ENCODE assay signal across 8 cellular contexts in the genomic region with DNA sequence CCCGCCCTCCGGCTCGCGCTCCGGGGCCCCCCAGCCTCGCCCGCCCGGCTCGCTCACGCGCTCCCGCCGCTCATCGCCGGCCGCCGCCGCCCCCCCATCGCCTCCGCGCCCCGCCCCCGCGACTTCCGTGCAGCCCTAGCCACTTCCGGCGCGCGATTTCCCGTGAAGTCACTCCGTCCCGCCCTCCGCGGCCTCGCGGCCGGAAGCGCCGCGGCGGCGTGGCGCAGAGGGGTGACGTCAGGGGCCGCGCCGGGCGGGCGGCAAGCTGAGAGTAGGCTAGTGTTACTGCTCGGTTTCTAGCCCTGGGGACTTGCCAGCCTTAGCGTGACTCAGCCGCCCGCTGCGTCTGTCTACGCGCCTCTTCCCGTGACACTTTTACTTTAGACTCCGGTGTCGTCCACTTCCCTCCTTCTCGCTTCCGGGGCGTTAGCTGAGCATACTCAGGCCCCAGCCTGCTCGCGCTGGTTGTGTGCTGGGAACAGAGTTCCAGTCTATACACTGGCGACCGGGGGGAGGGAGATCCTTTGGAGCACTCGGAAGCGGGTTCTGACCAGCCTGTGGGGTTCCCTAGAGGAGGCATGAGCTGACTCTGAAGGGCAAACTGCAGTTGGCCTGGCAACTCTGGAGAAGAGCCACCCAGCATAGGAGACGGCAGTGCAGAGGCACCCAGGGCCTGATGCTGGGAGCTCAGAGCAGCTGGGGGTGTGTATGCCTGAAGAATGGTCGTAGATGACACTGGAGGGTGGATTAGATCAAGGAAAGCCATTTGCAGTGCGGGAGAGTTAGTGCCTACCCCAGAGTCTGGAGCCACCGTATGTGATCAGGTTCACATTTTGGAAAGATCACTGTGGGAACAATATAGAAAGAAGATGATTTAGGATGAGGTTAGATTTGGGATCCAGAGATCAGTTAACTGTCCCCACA. TPM values are rescaled to one million over a fixed set of nuclear protein-coding genes. Genes with fewer than 3 reads are reported as not detected.
DNase-seq lines count a peak whose midpoint lies in the region; ATAC-seq, FAIRE-seq and TF ChIP-seq lines count a peak whose summit lies in the region.

A gene (minus strand): TSS at position 137 of the 924 bp plus-strand sequence. CDS start 182 bp downstream, outside the sequence.

- peaks cover 28% of the 10 kb centered on the region for H3F3A ChIP-seq in smooth muscle cell (ENCODE audit: low read depth)

- TF ChIP-seq CTCF in WTC11 (IDR thresholded peaks at IDR 0.05) (no peak), bronchial epithelial cell (IDR thresholded peaks at IDR 0.05; ENCODE audit: insufficient read depth, low read length, severe bottlenecking) (no peak), smooth muscle cell (IDR thresholded peaks at IDR 0.05; ENCODE audit: borderline replicate concordance, insufficient read depth, poor library complexity, severe bottlenecking) (no peak)

- peak within 1 kb of the TSS; percentile 93 for H3K4me3 ChIP-seq in bronchial epithelial cell (ENCODE audit: low read depth, low read length)
- peak within 1 kb of the TSS; percentile 84 for H3K4me3 ChIP-seq in smooth muscle cell

- H3K4me3 Mint-ChIP-seq in WTC11: peak within 1 kb of the TSS; percentile 95

- no peaks in the 10 kb centered on the region for H3K9me3 Mint-ChIP-seq in WTC11

- H3K27me3 ChIP-seq in bronchial epithelial cell (ENCODE audit: control insufficient read depth, insufficient read depth, low read length) (no peaks in the 10 kb centered on the region), smooth muscle cell (ENCODE audit: low read depth) (no peaks in the 10 kb centered on the region)

- H3K27ac Mint-ChIP-seq in WTC11: peak within 1 kb of the TSS; percentile 99

- H3K36me3 ChIP-seq in bronchial epithelial cell (ENCODE audit: control insufficient read depth, insufficient read depth, low read length): no peaks in the 10 kb centered on the region
- no peaks in the 10 kb centered on the region for H3K36me3 ChIP-seq in smooth muscle cell (ENCODE audit: low read depth)

- H3K79me2 ChIP-seq in smooth muscle cell (ENCODE audit: low read depth): peaks cover 45% of the 10 kb centered on the region

- ATAC-seq in GM19023 (IDR thresholded peaks at IDR 0.05; ENCODE audit: unreplicated experiment) (peak; percentile 85), HG03196 (IDR thresholded peaks at IDR 0.05; ENCODE audit: unreplicated experiment) (peak; percentile 85), WTC11 (peak; percentile 88)

- H4K20me1 ChIP-seq in smooth muscle cell (ENCODE audit: low read depth): peaks cover 37% of the 10 kb centered on the region

- no peak for FAIRE-seq in bronchial epithelial cell (lab: Jason Lieb, UNC)

- H3K9ac ChIP-seq in smooth muscle cell (ENCODE audit: low read depth): peak within 1 kb of the TSS; percentile 99

- H2AFZ ChIP-seq in smooth muscle cell (ENCODE audit: low read depth): peak within 1 kb of the TSS; percentile 80

- peak within 1 kb of the TSS; percentile 89 for H3K4me2 ChIP-seq in smooth muscle cell

- H3K36me3 Mint-ChIP-seq in WTC11: peaks cover 15% of the 10 kb centered on the region

- peak; percentile 97 for DNase-seq in AG08396 (ENCODE audit: low spot score)
- peak; percentile 99 for DNase-seq in NCI-H226
- peak; percentile 90 for DNase-seq in WTC11 (ENCODE audit: low spot score)
- peak; percentile 97 for DNase-seq in bronchial epithelial cell (ENCODE audit: low read depth)
- DNase-seq in iPS-NIHi7 (ENCODE audit: extremely low spot score): peak; percentile 95
- peak; percentile 84 for DNase-seq in smooth muscle cell (lab: John Stamatoyannopoulos, UW; ENCODE audit: unreplicated experiment)

- no peaks in the 10 kb centered on the region for H3K27me3 Mint-ChIP-seq in WTC11 (ENCODE audit: low read depth)

- H3K27ac ChIP-seq in smooth muscle cell (ENCODE audit: low read depth): peak within 1 kb of the TSS; percentile 99

- H3K4me1 ChIP-seq in smooth muscle cell (ENCODE audit: low read depth): peaks cover 39% of the 10 kb centered on the region

- POLR2A ChIA-PET in WTC11 (lab: Charles Lee): interaction anchor here (0.6 to 1.7 kb wide), 7 partner anchors 9 to 312 kb away, joined by 3 to 7 read pairs (median 5); a partner anchor contains a TSS

- 2% methylated on average over 62 of the region's 72 CpGs for WGBS in smooth muscle cell (ENCODE audit: low lambda C conversion rate)

- peaks cover 38% of the 10 kb centered on the region for H3K4me1 Mint-ChIP-seq in WTC11

- no peaks in the 10 kb centered on the region for H3K9me3 ChIP-seq in smooth muscle cell (replicated peaks; ENCODE audit: low read depth)

- CTCF ChIA-PET in WTC11 (lab: Charles Lee): interaction anchor here (1.2 to 2.3 kb wide), 3 partner anchors 29 to 38 kb away, joined by 5 to 8 read pairs (median 6); a partner anchor contains a TSS

TF ChIP-seq in WTC11, 78 proteins besides CTCF, POLR2A, EP300 and RAD21 (continues in another document):
- TF ChIP-seq, protein P1, sequence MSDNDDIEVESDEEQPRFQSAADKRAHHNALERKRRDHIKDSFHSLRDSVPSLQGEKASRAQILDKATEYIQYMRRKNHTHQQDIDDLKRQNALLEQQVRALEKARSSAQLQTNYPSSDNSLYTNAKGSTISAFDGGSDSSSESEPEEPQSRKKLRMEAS (CRISPR knock-in tag; IDR thresholded peaks at IDR 0.05): peak; percentile 60; the same call in 1 of the 2 replicates
- TF ChIP-seq, protein P2, sequence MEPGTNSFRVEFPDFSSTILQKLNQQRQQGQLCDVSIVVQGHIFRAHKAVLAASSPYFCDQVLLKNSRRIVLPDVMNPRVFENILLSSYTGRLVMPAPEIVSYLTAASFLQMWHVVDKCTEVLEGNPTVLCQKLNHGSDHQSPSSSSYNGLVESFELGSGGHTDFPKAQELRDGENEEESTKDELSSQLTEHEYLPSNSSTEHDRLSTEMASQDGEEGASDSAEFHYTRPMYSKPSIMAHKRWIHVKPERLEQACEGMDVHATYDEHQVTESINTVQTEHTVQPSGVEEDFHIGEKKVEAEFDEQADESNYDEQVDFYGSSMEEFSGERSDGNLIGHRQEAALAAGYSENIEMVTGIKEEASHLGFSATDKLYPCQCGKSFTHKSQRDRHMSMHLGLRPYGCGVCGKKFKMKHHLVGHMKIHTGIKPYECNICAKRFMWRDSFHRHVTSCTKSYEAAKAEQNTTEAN (CRISPR knock-in tag; IDR thresholded peaks at IDR 0.05): no peak
- 0 out of 2 replicates have a peak, but pooled peaks have one; percentile 39 for TF ChIP-seq ESRRA (CRISPR knock-in tag; IDR thresholded peaks at IDR 0.05; ENCODE audit: borderline replicate concordance)
- TF ChIP-seq PRRX2 (CRISPR knock-in tag; IDR thresholded peaks at IDR 0.05): no peak
- TF ChIP-seq TP53 (CRISPR knock-in tag; IDR thresholded peaks at IDR 0.05): no peak
- TF ChIP-seq, protein P3, sequence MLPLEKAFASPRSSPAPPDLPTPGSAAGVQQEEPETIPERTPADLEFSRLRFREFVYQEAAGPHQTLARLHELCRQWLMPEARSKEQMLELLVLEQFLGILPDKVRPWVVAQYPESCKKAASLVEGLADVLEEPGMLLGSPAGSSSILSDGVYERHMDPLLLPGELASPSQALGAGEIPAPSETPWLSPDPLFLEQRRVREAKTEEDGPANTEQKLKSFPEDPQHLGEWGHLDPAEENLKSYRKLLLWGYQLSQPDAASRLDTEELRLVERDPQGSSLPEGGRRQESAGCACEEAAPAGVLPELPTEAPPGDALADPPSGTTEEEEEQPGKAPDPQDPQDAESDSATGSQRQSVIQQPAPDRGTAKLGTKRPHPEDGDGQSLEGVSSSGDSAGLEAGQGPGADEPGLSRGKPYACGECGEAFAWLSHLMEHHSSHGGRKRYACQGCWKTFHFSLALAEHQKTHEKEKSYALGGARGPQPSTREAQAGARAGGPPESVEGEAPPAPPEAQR (CRISPR knock-in tag; IDR thresholded peaks at IDR 0.05): no peak
- TF ChIP-seq, protein P4, sequence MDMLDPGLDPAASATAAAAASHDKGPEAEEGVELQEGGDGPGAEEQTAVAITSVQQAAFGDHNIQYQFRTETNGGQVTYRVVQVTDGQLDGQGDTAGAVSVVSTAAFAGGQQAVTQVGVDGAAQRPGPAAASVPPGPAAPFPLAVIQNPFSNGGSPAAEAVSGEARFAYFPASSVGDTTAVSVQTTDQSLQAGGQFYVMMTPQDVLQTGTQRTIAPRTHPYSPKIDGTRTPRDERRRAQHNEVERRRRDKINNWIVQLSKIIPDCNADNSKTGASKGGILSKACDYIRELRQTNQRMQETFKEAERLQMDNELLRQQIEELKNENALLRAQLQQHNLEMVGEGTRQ (CRISPR knock-in tag; IDR thresholded peaks at IDR 0.05): 0 out of 2 replicates have a peak, but pooled peaks have one; percentile 8
- TF ChIP-seq, protein P5, sequence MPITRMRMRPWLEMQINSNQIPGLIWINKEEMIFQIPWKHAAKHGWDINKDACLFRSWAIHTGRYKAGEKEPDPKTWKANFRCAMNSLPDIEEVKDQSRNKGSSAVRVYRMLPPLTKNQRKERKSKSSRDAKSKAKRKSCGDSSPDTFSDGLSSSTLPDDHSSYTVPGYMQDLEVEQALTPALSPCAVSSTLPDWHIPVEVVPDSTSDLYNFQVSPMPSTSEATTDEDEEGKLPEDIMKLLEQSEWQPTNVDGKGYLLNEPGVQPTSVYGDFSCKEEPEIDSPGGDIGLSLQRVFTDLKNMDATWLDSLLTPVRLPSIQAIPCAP (CRISPR knock-in tag; IDR thresholded peaks at IDR 0.05): peak; percentile 56; the same call in 1 of the 2 replicates
- TF ChIP-seq JAZF1 (CRISPR knock-in tag; IDR thresholded peaks at IDR 0.05): no peak
- no peak for TF ChIP-seq OVOL2 (CRISPR knock-in tag; IDR thresholded peaks at IDR 0.05; ENCODE audit: borderline replicate concordance)
- TF ChIP-seq, protein P6, sequence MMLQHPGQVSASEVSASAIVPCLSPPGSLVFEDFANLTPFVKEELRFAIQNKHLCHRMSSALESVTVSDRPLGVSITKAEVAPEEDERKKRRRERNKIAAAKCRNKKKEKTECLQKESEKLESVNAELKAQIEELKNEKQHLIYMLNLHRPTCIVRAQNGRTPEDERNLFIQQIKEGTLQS (CRISPR knock-in tag; conservative IDR thresholded peaks at IDR 0.05): no peak
- TF ChIP-seq, protein P7, sequence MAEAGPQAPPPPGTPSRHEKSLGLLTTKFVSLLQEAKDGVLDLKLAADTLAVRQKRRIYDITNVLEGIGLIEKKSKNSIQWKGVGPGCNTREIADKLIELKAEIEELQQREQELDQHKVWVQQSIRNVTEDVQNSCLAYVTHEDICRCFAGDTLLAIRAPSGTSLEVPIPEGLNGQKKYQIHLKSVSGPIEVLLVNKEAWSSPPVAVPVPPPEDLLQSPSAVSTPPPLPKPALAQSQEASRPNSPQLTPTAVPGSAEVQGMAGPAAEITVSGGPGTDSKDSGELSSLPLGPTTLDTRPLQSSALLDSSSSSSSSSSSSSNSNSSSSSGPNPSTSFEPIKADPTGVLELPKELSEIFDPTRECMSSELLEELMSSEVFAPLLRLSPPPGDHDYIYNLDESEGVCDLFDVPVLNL (CRISPR knock-in tag; IDR thresholded peaks at IDR 0.05; ENCODE audit: borderline replicate concordance, low read depth): peak; percentile 73; the same call in 1 of the 2 replicates

RNA-seq across cellular contexts. Expression of the gene that starts here (rescaled TPM):
- total RNA-seq in WTC11 (2021) (22.0 to 22.5 TPM (median 22.1 TPM) in 3 replicates), bronchial epithelial cell (18.2 and 19.6 TPM in 2 replicates), smooth muscle cell (24.3 and 25.3 TPM in 2 replicates)
- polyA plus RNA-seq in smooth muscle cell: 2.3 and 4.5 TPM in 2 replicates

Comparison
In these comparisons a context has a peak if more than half of its experiments do, and no peak if none do; other contexts are left out.
1. Peak in every context shown above with its lines: DNase-seq, ATAC-seq, H3K4me3 ChIP-seq and H3K27ac ChIP-seq.